Comparison of ENCODE assay signal across 8 cellular contexts in the genomic region with DNA sequence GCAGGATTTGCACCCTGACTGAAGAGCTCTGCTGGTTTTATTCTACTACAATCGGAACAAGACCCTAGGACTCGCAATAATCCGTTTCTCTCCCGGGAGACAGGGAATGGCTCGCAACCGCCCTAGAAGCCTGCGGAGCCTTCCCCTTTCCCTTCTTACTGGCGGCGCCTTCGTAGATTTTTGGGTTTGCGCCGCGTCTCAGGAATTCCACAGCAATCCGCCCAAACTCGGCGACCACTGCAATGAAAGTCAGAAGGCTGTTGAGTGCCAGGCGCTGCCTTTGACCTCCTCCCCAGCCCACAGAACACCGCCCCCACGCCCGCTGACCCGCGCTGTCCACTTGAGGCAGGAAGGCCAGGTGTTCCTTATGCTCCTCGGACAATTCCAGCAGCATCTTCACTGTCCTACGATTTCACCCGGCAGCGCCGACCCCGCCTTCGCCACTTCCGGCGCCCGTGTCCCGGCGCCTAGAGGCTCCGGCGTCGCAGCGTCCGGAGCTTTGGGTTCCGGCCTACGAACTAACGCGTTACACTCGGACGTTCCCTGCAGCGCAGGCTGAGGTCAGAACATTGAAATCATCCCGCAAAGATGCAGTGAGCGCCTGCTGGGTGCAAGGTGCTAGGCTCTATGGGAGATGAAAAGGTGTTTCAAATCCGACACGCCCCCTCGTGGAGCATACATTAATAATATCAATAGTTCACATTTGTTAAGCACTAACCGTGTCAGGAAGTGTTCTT.
A peak's percentile ranks its signal among the peaks of the same experiment; 100 is the strongest.
DNase-seq lines count a peak whose midpoint lies in the region; ATAC-seq lines count a peak whose summit lies in the region.

COMMD2 (minus strand) TSS at position 439 of the 737 bp plus-strand sequence; CDS start at position 394, 45 bp downstream.

- ATAC-seq in GM18873 (IDR thresholded peaks at IDR 0.05; ENCODE audit: low FRiP score, unreplicated experiment) (peak; percentile 99), HG03139 (IDR thresholded peaks at IDR 0.05; ENCODE audit: unreplicated experiment) (peak; percentile 99)

- DNase-seq in AG08396 (ENCODE audit: low spot score) (peak; percentile 88), NCI-H2196 treated with DMSO at 0.1 percent for 48 hours (lab: John Stamatoyannopoulos, UW; ENCODE audit: unreplicated experiment) (peak; percentile 92), islet precursor cell (peak; percentile 93)
- peak; percentile 37 to 52 (median 50) for DNase-seq in activated CD4-positive, CD25-positive, alpha-beta regulatory T cell (lab: John Stamatoyannopoulos, UW)
- DNase-seq in central memory CD4-positive, alpha-beta T cell: peak; percentile 64
- DNase-seq in stimulated activated CD4-positive, alpha-beta T cell treated with anti-CD3 and anti-CD28 coated beads, Interleukin-12 subunit alpha, Interleukin-12 subunit beta, amount 100 ng/mL, for 48 hours (ENCODE audit: low read depth in 2 of 3, low spot score in 1 of 3): peak; percentile 71 to 76 (median 74)

Comparison
In these comparisons a context has a peak if more than half of its experiments do, and no peak if none do; other contexts are left out.
1. Peak in every context shown above with its lines: DNase-seq and ATAC-seq.